In the genomic region with DNA sequence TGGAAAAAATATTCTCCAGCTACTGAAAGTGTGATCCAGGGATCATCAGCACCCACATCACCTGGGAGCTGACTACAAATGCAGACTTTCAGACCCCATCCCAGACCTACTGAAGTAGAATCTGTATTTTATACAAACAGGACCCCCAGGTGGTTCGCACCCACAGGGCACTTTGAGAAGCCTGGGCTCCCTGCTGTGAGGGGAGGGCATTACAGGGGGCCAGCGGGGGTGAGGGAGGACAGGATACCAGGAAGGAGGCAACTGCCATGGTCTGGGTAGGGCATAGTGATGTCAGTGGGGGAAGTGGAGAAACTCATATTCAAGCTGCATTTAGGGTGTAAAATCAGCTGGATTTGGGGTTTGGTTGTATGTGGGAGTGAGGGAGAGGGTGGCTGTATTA, we compare ENCODE assay signal across 18 cellular contexts. TPM values are rescaled to one million over a fixed set of nuclear protein-coding genes. Genes with fewer than 3 reads are reported as not detected.
DNase-seq lines count a peak whose midpoint lies in the region; ATAC-seq, FAIRE-seq and TF ChIP-seq lines count a peak whose summit lies in the region.
"Had no signal": no experiment of that assay in that cellular context is flagged by ENCODE, and none has a peak within 500 bp of the region (broad histone marks: within the 10 kb centered on the region; RNA-seq: fewer than 3 reads in every experiment).

No MANE protein-coding gene starts in this region.

- FAIRE-seq in RCC 7860 (lab: Jason Lieb, UNC): no peak
- FAIRE-seq: endothelial cell of umbilical vein had no signal

- peaks cover 31% of the 10 kb centered on the region for H3K4me1 ChIP-seq in CD4-positive, CD25-positive, alpha-beta regulatory T cell (ENCODE audit: control insufficient read depth, insufficient read depth, low read length, poor library complexity, severe bottlenecking)
- peaks cover 0 to 19% (median 4%) of the 10 kb centered on the region in 4 donors for H3K4me1 ChIP-seq in Peyer's patch

- H3K27me3 Mint-ChIP-seq in T-helper 2 cell treated with Interferon-gamma antibody and Interleukin-4, amounts not matched to agents 5 μg/mL and 100 μg/mL, for 36 hours (ENCODE audit: low read depth): peaks cover 2% of the 10 kb centered on the region
- no peaks in the 10 kb centered on the region for H3K27me3 Mint-ChIP-seq in CD4-positive, CD25-positive, alpha-beta regulatory T cell
- H3K27me3 Mint-ChIP-seq in T-cell (no peaks in the 10 kb centered on the region), naive B cell (no peaks in the 10 kb centered on the region)

- no peaks in the 10 kb centered on the region for H3K9me3 Mint-ChIP-seq in T-helper 2 cell treated with Interferon-gamma antibody and Interleukin-4, amounts not matched to agents 5 μg/mL and 100 μg/mL, for 36 hours
- H3K9me3 Mint-ChIP-seq in CD4-positive, CD25-positive, alpha-beta regulatory T cell: peaks cover 0 to 3% (median 0%) of the 10 kb centered on the region in 7 donors
- H3K9me3 Mint-ChIP-seq in T-cell: no peaks in the 10 kb centered on the region
- H3K9me3 Mint-ChIP-seq in naive B cell: peaks cover 0 to 5% (median 0%) of the 10 kb centered on the region in 7 donors

- ATAC-seq in CD4-positive, CD25-positive, alpha-beta regulatory T cell (ENCODE audit: low read depth in 2 of 2): no peak
- ATAC-seq in T-cell (replicated peaks in 1 of 4) (no peak), naive B cell (ENCODE audit: low read depth in 2 of 2) (no peak)
- ATAC-seq: gastrocnemius medialis, lower lobe of right lung had no signal

- POLR2A ChIA-PET in T-cell (lab: Charles Lee): interaction anchor here in 1 of 2 donors (1.0 kb wide), 1 partner anchor 133 kb away, joined by 4 read pairs; no protein-coding TSS in a partner anchor

- H3K27ac ChIP-seq in CD4-positive, CD25-positive, alpha-beta regulatory T cell (ENCODE audit: insufficient read depth, low read length, poor library complexity, severe bottlenecking): no peak overlapping the region
- no peak overlapping the region for H3K27ac ChIP-seq in Peyer's patch
- H3K27ac ChIP-seq: 22Rv1, lower lobe of right lung, thoracic aorta had no signal

- H3K27ac Mint-ChIP-seq in T-helper 2 cell treated with Interferon-gamma antibody and Interleukin-4, amounts not matched to agents 5 μg/mL and 100 μg/mL, for 36 hours: no peak overlapping the region
- H3K27ac Mint-ChIP-seq in CD4-positive, CD25-positive, alpha-beta regulatory T cell: peak overlapping the region; percentile 66 to 83 (median 80)
- peak overlapping the region; percentile 47 to 82 for H3K27ac Mint-ChIP-seq in T-cell
- peak overlapping the region in 2 of 6 donors; percentile 16 to 49 for H3K27ac Mint-ChIP-seq in naive B cell

- peak overlapping the region; percentile 60 for H3K4me3 Mint-ChIP-seq in T-helper 2 cell treated with Interferon-gamma antibody and Interleukin-4, amounts not matched to agents 5 μg/mL and 100 μg/mL, for 36 hours
- peak overlapping the region; percentile 70 to 94 (median 83) for H3K4me3 Mint-ChIP-seq in CD4-positive, CD25-positive, alpha-beta regulatory T cell
- H3K4me3 Mint-ChIP-seq in T-cell (peak overlapping the region; percentile 71 to 86 (median 83)), naive B cell (peak overlapping the region in 7 of 8 donors; percentile 56 to 91 (median 87))

- H3K36me3 ChIP-seq in CD4-positive, CD25-positive, alpha-beta regulatory T cell (ENCODE audit: control insufficient read depth, insufficient read depth, low read length): peaks cover 3% of the 10 kb centered on the region
- no peaks in the 10 kb centered on the region for H3K36me3 ChIP-seq in Peyer's patch
- H3K36me3 ChIP-seq: gastrocnemius medialis, lower lobe of right lung, thoracic aorta had no signal

- peaks cover 35% of the 10 kb centered on the region for H3K36me3 Mint-ChIP-seq in T-helper 2 cell treated with Interferon-gamma antibody and Interleukin-4, amounts not matched to agents 5 μg/mL and 100 μg/mL, for 36 hours (ENCODE audit: low read depth)
- peaks cover under 1% of the 10 kb centered on the region for H3K36me3 Mint-ChIP-seq in CD4-positive, CD25-positive, alpha-beta regulatory T cell
- H3K36me3 Mint-ChIP-seq in T-cell: peaks cover 10% of the 10 kb centered on the region
- no peaks in the 10 kb centered on the region for H3K36me3 Mint-ChIP-seq in naive B cell

- TF ChIP-seq POLR2A in Peyer's patch (IDR thresholded peaks at IDR 0.05): no peak

- H3K9me3 ChIP-seq in CD4-positive, CD25-positive, alpha-beta regulatory T cell (ENCODE audit: control insufficient read depth in 2 of 2, low read length in 2 of 2): no peaks in the 10 kb centered on the region
- no peaks in the 10 kb centered on the region for H3K9me3 ChIP-seq in Peyer's patch
- H3K9me3 ChIP-seq: gastrocnemius medialis, lower lobe of right lung, thoracic aorta had no signal

- no peak for DNase-seq in T-helper 2 cell treated with Interferon-gamma antibody and Interleukin-4, amounts not matched to agents 5 μg/mL and 100 μg/mL, for 36 hours (ENCODE audit: low spot score)
- DNase-seq in T-helper 2 cell (no peak), T-cell (no peak), naive B cell (no peak), Peyer's patch (no peak), RCC 7860 (ENCODE audit: low spot score) (no peak), foreskin fibroblast (no peak)
- DNase-seq in CD4-positive, CD25-positive, alpha-beta regulatory T cell: no peak
- DNase-seq: activated CD8-positive, alpha-beta memory T cell treated with anti-CD3 and anti-CD28 coated beads, Interleukin-2, amount 50 U/mL, for 48 hours; gastrocnemius medialis; GOT3; lower lobe of right lung; NCI-H1930; NCI-H510A treated with DMSO at 0.1 percent for 48 hours; retina had no signal

- H3K27me3 ChIP-seq in CD4-positive, CD25-positive, alpha-beta regulatory T cell (ENCODE audit: control insufficient read depth, insufficient read depth, low read length): no peaks in the 10 kb centered on the region
- no peaks in the 10 kb centered on the region for H3K27me3 ChIP-seq in Peyer's patch

- CTCF ChIA-PET in T-cell (lab: Charles Lee): interaction anchor here in 1 of 2 donors (0.6 to 1.4 kb wide), 6 partner anchors 9 to 467 kb away, joined by 3 to 5 read pairs (median 4); no protein-coding TSS in a partner anchor

- peaks cover 33% of the 10 kb centered on the region for H3K4me1 Mint-ChIP-seq in T-helper 2 cell treated with Interferon-gamma antibody and Interleukin-4, amounts not matched to agents 5 μg/mL and 100 μg/mL, for 36 hours (ENCODE audit: low read depth)
- peaks cover 6 to 31% (median 17%) of the 10 kb centered on the region in 4 donors for H3K4me1 Mint-ChIP-seq in CD4-positive, CD25-positive, alpha-beta regulatory T cell
- H3K4me1 Mint-ChIP-seq in T-cell: peaks cover 35 to 40% (median 36%) of the 10 kb centered on the region in 3 donors
- peaks cover 16 to 29% (median 25%) of the 10 kb centered on the region in 3 donors for H3K4me1 Mint-ChIP-seq in naive B cell

- H3K4me3 ChIP-seq in CD4-positive, CD25-positive, alpha-beta regulatory T cell (ENCODE audit: low read depth, low read length): no peak overlapping the region
- H3K4me3 ChIP-seq in Peyer's patch (no peak overlapping the region), foreskin fibroblast (ENCODE audit: low read depth in 1 of 2, low read length in 2 of 2) (no peak overlapping the region)

- TF ChIP-seq CTCF in Peyer's patch (IDR thresholded peaks at IDR 0.05): no peak
- TF ChIP-seq CTCF in foreskin fibroblast (IDR thresholded peaks at IDR 0.05; ENCODE audit: low read depth, low read length): no peak

RNA-seq across cellular contexts. Expression of a gene that starts 2.0 kb away (rescaled TPM):
- total RNA-seq in CD4-positive, CD25-positive, alpha-beta regulatory T cell: 39.6 TPM
- polyA plus RNA-seq in CD4-positive, CD25-positive, alpha-beta regulatory T cell: 10 to 100 TPM; 28.1 to 41.3 (median 37.4) TPM
- total RNA-seq in T-cell (10 to 100 TPM; 21.9 to 42.1 (median 33.3) TPM), Peyer's patch (10 to 100 TPM in 1 of 4 donors, 1 to 10 TPM in 3; 1.6 to 25.6 (median 5.0) TPM)
- 1 to 10 TPM; 1.7 to 7.6 (median 4.6) TPM for polyA plus RNA-seq in naive B cell (ENCODE audit: low read depth in 6 of 6)
